In genomic region chr11:20125927-20126326, GRCh38 we compare ENCODE assay signal across 19 cellular contexts. TPM values are rescaled to one million over a fixed set of nuclear protein-coding genes. Genes with fewer than 3 reads are reported as not detected.
A peak's percentile ranks its signal among the peaks of the same experiment; 100 is the strongest.
DNase-seq lines count a peak whose midpoint lies in the region; ATAC-seq, FAIRE-seq and TF ChIP-seq lines count a peak whose summit lies in the region.
"Had no signal": no experiment of that assay in that cellular context is flagged by ENCODE, and none has a peak within 500 bp of the region (broad histone marks: within the 10 kb centered on the region; RNA-seq: fewer than 3 reads in every experiment).

No MANE protein-coding gene starts in this region.

- CTCF ChIA-PET in A549 (lab: Yijun Ruan, JAX), result interaction anchor here (1.3 to 7.4 kb wide), 6 partner anchors 8 to 229 kb away, joined by 3 to 172 read pairs (median 6); no protein-coding TSS in a partner anchor

- 0 out of 5 replicates have a peak, but pooled peaks of 1 of the 2 experiments have one; percentile 15 for TF ChIP-seq EP300 in A549 (IDR thresholded peaks at IDR 0.05)

- H3K4me1 ChIP-seq in A549, result peaks cover 12% of the 10 kb centered on the region; the same call in 2 of the 3 replicates
- no peaks in the 10 kb centered on the region for H3K4me1 ChIP-seq in left ventricle myocardium inferior
- H3K4me1 ChIP-seq: heart right ventricle, spleen had no signal

- 57% methylated on average over 6 of the region's 6 CpGs for WGBS in A549 (ENCODE audit: missing lambda C conversion rate)

- H3K27me3 ChIP-seq in left ventricle myocardium inferior (ENCODE audit: low read depth), result no peaks in the 10 kb centered on the region
- H3K27me3 ChIP-seq: heart right ventricle had no signal

- peak; percentile 31 to 33; a peak in 3 of 6 replicates for ATAC-seq in A549
- no peak for ATAC-seq in HG03280 (IDR thresholded peaks at IDR 0.05; ENCODE audit: unreplicated experiment)
- ATAC-seq: heart right ventricle, Panc1 had no signal

- in situ Hi-C loops in astrocyte of the spinal cord (cut with HindIII; ENCODE audit: low sequenced_read_pairs), result loop anchor here (25.0 kb wide), 1 partner anchor 236 kb away; the partner anchor contains the start of gene HTATIP2

- TF ChIP-seq CTCF in A549 (IDR thresholded peaks at IDR 0.05) (no peak), astrocyte of the spinal cord (IDR thresholded peaks at IDR 0.05; ENCODE audit: low read depth, low read length) (no peak), coronary artery (IDR thresholded peaks at IDR 0.05) (no peak), left ventricle myocardium inferior (IDR thresholded peaks at IDR 0.05; ENCODE audit: borderline replicate concordance) (no peak)

- H3K4me2 ChIP-seq in A549, result 0 out of 3 replicates have a peak overlapping the region, but pooled peaks have one; percentile 1

- no peaks in the 10 kb centered on the region for H3K9me3 ChIP-seq in A549
- no peaks in the 10 kb centered on the region for H3K9me3 ChIP-seq in left ventricle myocardium inferior (replicated peaks)
- H3K9me3 ChIP-seq: heart right ventricle, spleen had no signal

- H3K4me3 ChIP-seq in A549 (no peak overlapping the region), astrocyte of the spinal cord (ENCODE audit: low read depth, low read length) (no peak overlapping the region), coronary artery (no peak overlapping the region), left ventricle myocardium inferior (no peak overlapping the region)
- H3K4me3 ChIP-seq: heart right ventricle, spleen had no signal

- no peak for TF ChIP-seq POLR2A in A549 (IDR thresholded peaks at IDR 0.05; ENCODE audit: low read length)

- intact Hi-C loops in left ventricle myocardium inferior (cut with micrococcal nuclease), result loop anchor here (5.0 kb wide), 2 partner anchors 174 to 226 kb away; no protein-coding TSS in a partner anchor

- peak overlapping the region; percentile 51 to 75; a peak in 5 of 6 replicates for H3K27ac ChIP-seq in A549
- H3K27ac ChIP-seq in coronary artery, result no peak overlapping the region
- no peak overlapping the region for H3K27ac ChIP-seq in left ventricle myocardium inferior (replicated peaks)
- H3K27ac ChIP-seq: heart right ventricle, HL-60, spleen had no signal

- no peak for TF ChIP-seq RAD21 in A549 (conservative IDR thresholded peaks at IDR 0.05 in 1 of 2, IDR thresholded peaks at IDR 0.05 in 1 of 2)

- DNase-seq in A549 (ENCODE audit: low read depth in 1 of 2, low spot score in 1 of 2), result peak; percentile 25 to 29
- DNase-seq in HT1080 (ENCODE audit: low read depth), result peak; percentile 72
- DNase-seq in astrocyte of the spinal cord (ENCODE audit: low read depth, low spot score), result peak; percentile 72
- DNase-seq in hepatic stellate cell (ENCODE audit: low spot score), result peak; percentile 42
- no peak for DNase-seq in coronary artery (ENCODE audit: low spot score)
- no peak for DNase-seq in left ventricle myocardium inferior
- no peak for DNase-seq in SK-N-DZ (ENCODE audit: low spot score)
- DNase-seq: cortex of kidney, DMS153, heart right ventricle, MV-4-11, NCI-H2227 treated with DMSO at 0.1 percent for 48 hours, nucleus accumbens, spleen had no signal

- POLR2A ChIA-PET in A549 (lab: Yijun Ruan, JAX), result interaction anchor here (1.4 kb wide), 1 partner anchor 172 kb away, joined by 3 read pairs; no protein-coding TSS in a partner anchor

- no peak for FAIRE-seq in A549 (lab: Jason Lieb, UNC)

- H3K36me3 ChIP-seq in left ventricle myocardium inferior, result no peaks in the 10 kb centered on the region
- H3K36me3 ChIP-seq: heart right ventricle, spleen had no signal

TF ChIP-seq in A549, 52 proteins besides CTCF, POLR2A, EP300 and RAD21:
- TF ChIP-seq FOSL2 (IDR thresholded peaks at IDR 0.05) (no peak), FOSL2 (CRISPR knock-in tag; IDR thresholded peaks at IDR 0.05) (peak; percentile 5; the same call in 1 of the 2 replicates), BHLHE40 (IDR thresholded peaks at IDR 0.05; ENCODE audit: low read depth, low read length) (no peak), MAFK (IDR thresholded peaks at IDR 0.05; ENCODE audit: partially characterized antibody) (peak; percentile 86)

RNA-seq across cellular contexts. Expression of gene DBX1, which starts 34.3 kb away (rescaled TPM):
- polyA plus RNA-seq in A549 (2011; rRNA removed) (not detected in 2 replicates), A549 (2017; fragmentation: RNase III; extraction: RNeasy Plus Mini Kit Qiagen cat#74134 plus additional on column Dnase treatment) (not detected in 3 replicates)
- not detected in 2 replicates for polyA plus RNA-seq in A549 (2012; cell fraction: cytosol; rRNA removed)
- not detected in 2 replicates for polyA plus RNA-seq in A549 (2012; cell fraction: nucleus; rRNA removed)
- not detected in 2 replicates for polyA minus RNA-seq in A549 (2011; rRNA and poly(A)+ RNA removed)
- not detected in 2 replicates for total RNA-seq in HT1080 (2014; rRNA removed; shearing (Covaris generic))
- polyA plus RNA-seq in HT1080 (2015; cell fraction: cytosol; rRNA removed), result not detected in 2 replicates
- not detected in 2 replicates for polyA plus RNA-seq in HT1080 (2015; cell fraction: nucleus; rRNA removed)
- not detected for total RNA-seq in left ventricle myocardium inferior
- polyA plus RNA-seq in SK-N-DZ (2014; cell fraction: cytosol; rRNA removed), result not detected in 2 replicates
- not detected in 2 replicates for polyA plus RNA-seq in SK-N-DZ (2014; cell fraction: nucleus; rRNA removed)
- total RNA-seq: heart right ventricle, lung microvascular endothelial cell, spleen had no signal
- polyA plus RNA-seq: heart right ventricle, spleen, thymus had no signal

Comparison
In these comparisons a context has a peak if more than half of its experiments do, and no peak if none do; other contexts are left out.
1. DNase-seq: peak in A549 (2 of 2), HT1080 (single experiment), astrocyte of the spinal cord (single experiment) and hepatic stellate cell (single experiment); none in coronary artery (single experiment), left ventricle myocardium inferior (single experiment) and SK-N-DZ (single experiment).
2. H3K27ac ChIP-seq: peak in A549 (2 of 2); none in coronary artery (0 of 2) and left ventricle myocardium inferior (single experiment).